27 cellular contexts compared by ENCODE assay signal in genomic region chrY:16831766-16832165, GRCh38.
"Had no signal": no experiment of that assay in that cellular context is flagged by ENCODE, and none has a peak within 500 bp of the region (broad histone marks: within the 10 kb centered on the region; RNA-seq: fewer than 3 reads in every experiment).

No MANE protein-coding gene starts in this region.

- ATAC-seq: esophagus mucosa; gastrocnemius medialis; heart left ventricle; left lobe of liver; naive thymus-derived CD4-positive, alpha-beta T cell; sciatic nerve had no signal

- H2AFZ ChIP-seq: hepatocyte, neural progenitor cell, parathyroid adenoma had no signal

- H3K36me3 ChIP-seq: gastrocnemius medialis, heart left ventricle, neural progenitor cell, right atrium auricular region, stomach, thyroid gland, vagina had no signal

- H3K4me1 ChIP-seq: gastrocnemius medialis, heart left ventricle, neural progenitor cell, parathyroid adenoma, right atrium auricular region, stomach, thyroid gland, vagina had no signal

- H3K9ac ChIP-seq: neural progenitor cell, parathyroid adenoma had no signal

- H3K9me3 ChIP-seq: gastrocnemius medialis, heart left ventricle, right atrium auricular region, stomach, thyroid gland, vagina had no signal

- H3K79me2 ChIP-seq: hepatocyte, parathyroid adenoma had no signal

- H3K4me2 ChIP-seq: hepatocyte, neural progenitor cell, smooth muscle cell had no signal

- H3K27me3 ChIP-seq: dorsolateral prefrontal cortex, gastrocnemius medialis, heart left ventricle, hepatocyte, neural progenitor cell, right atrium auricular region, stomach, thyroid gland, vagina had no signal

- H3K4me3 ChIP-seq: dorsolateral prefrontal cortex, gastrocnemius medialis, heart left ventricle, hepatocyte, lung, neural progenitor cell, right atrium auricular region, smooth muscle cell, stomach, thyroid gland, vagina had no signal

- DNase-seq: dorsolateral prefrontal cortex; effector CD4-positive, alpha-beta T cell; foreskin fibroblast; gastrocnemius medialis; heart left ventricle; immature natural killer cell; islet precursor cell; midbrain; naive thymus-derived CD4-positive, alpha-beta T cell; stimulated activated CD4-positive, alpha-beta T cell treated with anti-CD3 and anti-CD28 coated beads, Interleukin-12 subunit alpha, Interleukin-12 subunit beta, amount 100 ng/mL, for 4 hours; stimulated activated CD4-positive, alpha-beta T cell treated with anti-CD3 and anti-CD28 coated beads, Interleukin-1b, Interleukin-23, amount 100 ng/mL, for 48 hours; stimulated activated CD4-positive, alpha-beta T cell treated with anti-CD3 and anti-CD28 coated beads, Interleukin-4, amount 100 ng/mL, for 1 hour; stimulated activated CD8-positive, alpha-beta memory T cell treated with anti-CD3 and anti-CD28 coated beads, Interleukin-4, amount 100 ng/mL, for 48 hours; stimulated activated naive CD4-positive, alpha-beta T cell treated with Interleukin-2 at 50 U/mL for 16 hours; stomach; thyroid gland; trophoblast cell had no signal

- H3K27ac ChIP-seq: dorsolateral prefrontal cortex, gastrocnemius medialis, heart left ventricle, hepatocyte, neural progenitor cell, parathyroid adenoma, right atrium auricular region, stomach, thyroid gland, vagina had no signal
